ENCODE assay signal across 15 cellular contexts in the genomic region with DNA sequence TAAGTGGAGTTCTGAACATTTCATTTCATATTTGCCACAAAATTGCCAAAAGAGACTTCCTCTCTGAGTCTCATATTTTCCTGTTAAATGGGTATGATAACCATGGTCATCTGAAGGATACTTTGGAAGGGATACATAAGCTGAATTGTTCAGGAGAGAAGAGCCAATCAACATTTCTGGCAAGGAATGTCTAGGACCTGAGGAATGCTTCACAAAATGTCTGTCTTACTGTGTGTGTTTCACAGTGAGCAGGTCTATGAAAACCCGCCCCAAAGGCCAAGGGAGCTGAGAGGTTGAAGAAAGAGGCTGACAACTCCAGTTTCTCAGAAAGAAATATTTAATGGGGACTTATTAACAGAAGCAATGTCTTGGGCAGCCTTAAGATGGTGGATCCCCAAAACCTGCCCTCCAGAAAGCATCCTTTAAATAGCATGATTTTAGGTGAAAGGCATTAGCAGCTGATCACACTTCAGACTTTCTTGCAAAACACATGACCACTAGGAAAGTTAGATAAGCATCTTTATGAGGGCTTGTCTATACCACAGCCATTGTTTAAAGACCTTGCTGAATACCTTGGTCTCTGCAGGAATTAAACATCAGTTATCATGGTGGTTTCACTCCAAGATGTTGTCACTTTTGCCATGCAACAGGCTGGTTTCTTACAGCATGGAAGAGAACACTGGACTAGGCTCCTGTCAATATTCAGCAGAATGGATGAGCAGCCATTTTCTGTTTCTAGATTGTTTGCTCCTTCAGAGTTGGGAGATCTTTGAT.
A peak's percentile ranks its signal among the peaks of the same experiment; 100 is the strongest.
DNase-seq lines count a peak whose midpoint lies in the region; ATAC-seq and TF ChIP-seq lines count a peak whose summit lies in the region.
"Had no signal": no experiment of that assay in that cellular context is flagged by ENCODE, and none has a peak within 500 bp of the region (broad histone marks: within the 10 kb centered on the region; RNA-seq: fewer than 3 reads in every experiment).

No MANE protein-coding gene starts in this region.

- H3K4me3 Mint-ChIP-seq in neural progenitor cell, result no peak overlapping the region
- H3K4me3 Mint-ChIP-seq: CD4-positive, CD25-positive, alpha-beta regulatory T cell; H9; IgD-negative memory B cell had no signal

- no peaks in the 10 kb centered on the region for H4K20me1 ChIP-seq in neural progenitor cell (ENCODE audit: low read depth)
- H4K20me1 ChIP-seq: BLaER1 treated with 17β-estradiol and CSF1 and Interleukin-3, amounts not matched to agents 10 nM and 100 nM had no signal

- H3K4me2 ChIP-seq in neural progenitor cell, result no peak overlapping the region
- H3K4me2 ChIP-seq: BLaER1 treated with 17β-estradiol and CSF1 and Interleukin-3, amounts not matched to agents 10 nM and 100 nM had no signal

- no peak overlapping the region for H3K4me3 ChIP-seq in neural progenitor cell
- H3K4me3 ChIP-seq: BLaER1 treated with 17β-estradiol and CSF1 and Interleukin-3, amounts not matched to agents 10 nM and 100 nM; GM23248 had no signal

- H3K9me3 ChIP-seq in neural progenitor cell (ENCODE audit: low read depth), result no peaks in the 10 kb centered on the region
- H3K9me3 ChIP-seq: BLaER1 treated with 17β-estradiol and CSF1 and Interleukin-3, amounts not matched to agents 10 nM and 100 nM had no signal

- no peak overlapping the region for H3K27ac ChIP-seq in neural progenitor cell
- H3K27ac ChIP-seq: BLaER1 treated with 17β-estradiol and CSF1 and Interleukin-3, amounts not matched to agents 10 nM and 100 nM; GM23248 had no signal

- peaks cover 14% of the 10 kb centered on the region for H3F3A ChIP-seq in neural progenitor cell (ENCODE audit: low read depth)

- no peak for ATAC-seq in HG02852 (IDR thresholded peaks at IDR 0.05; ENCODE audit: unreplicated experiment)
- no peak for ATAC-seq in SK-N-SH treated with all-trans-retinoic acid at 6 μM for 48 hours

- H3K9me3 Mint-ChIP-seq in neural progenitor cell, result no peaks in the 10 kb centered on the region
- H3K9me3 Mint-ChIP-seq: H9, IgD-negative memory B cell had no signal

- DNase-seq in ELF-1 (ENCODE audit: low read depth, low spot score), result peak; percentile 6
- DNase-seq in HT-29 (ENCODE audit: low spot score), result peak; percentile 14
- DNase-seq in RPMI7951 (ENCODE audit: low read depth), result peak; percentile 10
- DNase-seq in neural progenitor cell (ENCODE audit: low spot score), result no peak
- DNase-seq in stimulated activated CD4-positive, alpha-beta T cell treated with anti-CD3 and anti-CD28 coated beads, Interleukin-4, amount 100 ng/mL, for 1 hour, result no peak
- DNase-seq: ACHN; CD4-positive, CD25-positive, alpha-beta regulatory T cell; DMS53; GM23248; H9; KG1 had no signal

- H3K36me3 Mint-ChIP-seq in neural progenitor cell, result no peaks in the 10 kb centered on the region
- H3K36me3 Mint-ChIP-seq: CD4-positive, CD25-positive, alpha-beta regulatory T cell; IgD-negative memory B cell had no signal

- peaks cover 11% of the 10 kb centered on the region for H3K4me1 Mint-ChIP-seq in neural progenitor cell
- H3K4me1 Mint-ChIP-seq: CD4-positive, CD25-positive, alpha-beta regulatory T cell; IgD-negative memory B cell had no signal

- no peak for TF ChIP-seq CTCF in neural progenitor cell (IDR thresholded peaks at IDR 0.05)

- H3K27ac Mint-ChIP-seq in neural progenitor cell, result no peak overlapping the region
- H3K27ac Mint-ChIP-seq: CD4-positive, CD25-positive, alpha-beta regulatory T cell; H9; IgD-negative memory B cell had no signal

- no peak overlapping the region for H3K9ac ChIP-seq in neural progenitor cell
- H3K9ac ChIP-seq: BLaER1 treated with 17β-estradiol and CSF1 and Interleukin-3, amounts not matched to agents 10 nM and 100 nM; GM23248 had no signal

- peak overlapping the region; percentile 34 for H2AFZ ChIP-seq in neural progenitor cell (replicated peaks)
- H2AFZ ChIP-seq: GM23248 had no signal

- peaks cover 43% of the 10 kb centered on the region for H3K4me1 ChIP-seq in neural progenitor cell
- H3K4me1 ChIP-seq: BLaER1 treated with 17β-estradiol and CSF1 and Interleukin-3, amounts not matched to agents 10 nM and 100 nM had no signal

- H3K27me3 Mint-ChIP-seq in neural progenitor cell (ENCODE audit: insufficient read depth, low read depth), result peaks cover 4% of the 10 kb centered on the region

- no peaks in the 10 kb centered on the region for H3K27me3 ChIP-seq in neural progenitor cell
- H3K27me3 ChIP-seq: BLaER1 treated with 17β-estradiol and CSF1 and Interleukin-3, amounts not matched to agents 10 nM and 100 nM had no signal

- H3K36me3 ChIP-seq in neural progenitor cell, result no peaks in the 10 kb centered on the region
- H3K36me3 ChIP-seq: BLaER1 treated with 17β-estradiol and CSF1 and Interleukin-3, amounts not matched to agents 10 nM and 100 nM had no signal

- no peaks in the 10 kb centered on the region for H3K79me2 ChIP-seq in neural progenitor cell (ENCODE audit: low read depth)

TF ChIP-seq in SK-N-SH treated with all-trans-retinoic acid at 6 μM for 48 hours, 23 proteins besides CTCF, POLR2A, EP300 and RAD21:
- no peak for TF ChIP-seq ZC3H10 (CRISPR knock-in tag; IDR thresholded peaks at IDR 0.05)
- no peak for TF ChIP-seq TCF4 (CRISPR knock-in tag; IDR thresholded peaks at IDR 0.05; ENCODE audit: borderline replicate concordance)
- no peak for TF ChIP-seq PPARA (CRISPR knock-in tag; IDR thresholded peaks at IDR 0.05; ENCODE audit: borderline replicate concordance)
- TF ChIP-seq ZNF8 (CRISPR knock-in tag; IDR thresholded peaks at IDR 0.05), result no peak
- TF ChIP-seq ARNTL (CRISPR knock-in tag; IDR thresholded peaks at IDR 0.05; ENCODE audit: borderline replicate concordance, low read depth), result no peak
- TF ChIP-seq, protein P1, sequence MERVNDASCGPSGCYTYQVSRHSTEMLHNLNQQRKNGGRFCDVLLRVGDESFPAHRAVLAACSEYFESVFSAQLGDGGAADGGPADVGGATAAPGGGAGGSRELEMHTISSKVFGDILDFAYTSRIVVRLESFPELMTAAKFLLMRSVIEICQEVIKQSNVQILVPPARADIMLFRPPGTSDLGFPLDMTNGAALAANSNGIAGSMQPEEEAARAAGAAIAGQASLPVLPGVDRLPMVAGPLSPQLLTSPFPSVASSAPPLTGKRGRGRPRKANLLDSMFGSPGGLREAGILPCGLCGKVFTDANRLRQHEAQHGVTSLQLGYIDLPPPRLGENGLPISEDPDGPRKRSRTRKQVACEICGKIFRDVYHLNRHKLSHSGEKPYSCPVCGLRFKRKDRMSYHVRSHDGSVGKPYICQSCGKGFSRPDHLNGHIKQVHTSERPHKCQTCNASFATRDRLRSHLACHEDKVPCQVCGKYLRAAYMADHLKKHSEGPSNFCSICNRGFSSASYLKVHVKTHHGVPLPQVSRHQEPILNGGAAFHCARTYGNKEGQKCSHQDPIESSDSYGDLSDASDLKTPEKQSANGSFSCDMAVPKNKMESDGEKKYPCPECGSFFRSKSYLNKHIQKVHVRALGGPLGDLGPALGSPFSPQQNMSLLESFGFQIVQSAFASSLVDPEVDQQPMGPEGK (CRISPR knock-in tag; IDR thresholded peaks at IDR 0.05; ENCODE audit: borderline replicate concordance), result no peak
TF ChIP-seq in SK-N-SH treated with all-trans-retinoic acid at 6 μM for 48 hours: peak in this region for 0.

Comparison
In these comparisons a context has a peak if more than half of its experiments do, and no peak if none do; other contexts are left out.
1. DNase-seq: peak in ELF-1 (single experiment), HT-29 (single experiment) and RPMI7951 (single experiment); none in neural progenitor cell (single experiment) and stimulated activated CD4-positive, alpha-beta T cell treated with anti-CD3 and anti-CD28 coated beads, Interleukin-4, amount 100 ng/mL, for 1 hour (single experiment).